In genomic region chr17:50783193-50783660, GRCh38 we compare ENCODE assay signal across 1 cellular context.
TF ChIP-seq lines count a peak whose summit lies in the region.

No MANE protein-coding gene starts in this region.

TF ChIP-seq in K562, 482 proteins besides CTCF, POLR2A, EP300 and RAD21 (continued from another document):
- no peak for TF ChIP-seq ZBTB26 (CRISPR knock-in tag; IDR thresholded peaks at IDR 0.05)
- no peak; the same call in 1 of the 2 replicates for TF ChIP-seq HDGF (IDR thresholded peaks at IDR 0.05)
- no peak for TF ChIP-seq PCBP2 (IDR thresholded peaks at IDR 0.05; ENCODE audit: low read depth, low read length, poor library complexity, severe bottlenecking)
- no peak for TF ChIP-seq GATA2 (CRISPR knock-in tag; IDR thresholded peaks at IDR 0.05)
- TF ChIP-seq HDAC3 (IDR thresholded peaks at IDR 0.05; ENCODE audit: borderline replicate concordance, partially characterized antibody): no peak
- TF ChIP-seq TFAP4 (CRISPR knock-in tag; IDR thresholded peaks at IDR 0.05; ENCODE audit: borderline replicate concordance): peak; percentile 51; the same call in 1 of the 2 replicates
- TF ChIP-seq ZNF140 (CRISPR knock-in tag; IDR thresholded peaks at IDR 0.05): no peak
- no peak for TF ChIP-seq ZNF57 (CRISPR knock-in tag; IDR thresholded peaks at IDR 0.05)
- TF ChIP-seq ARID2 (IDR thresholded peaks at IDR 0.05): peak; percentile 91
- TF ChIP-seq RREB1 (CRISPR knock-in tag; IDR thresholded peaks at IDR 0.05): no peak
- TF ChIP-seq ZBTB43 (CRISPR knock-in tag; IDR thresholded peaks at IDR 0.05): no peak
- no peak for TF ChIP-seq SRSF1 (IDR thresholded peaks at IDR 0.05; ENCODE audit: low read depth, low read length)
- TF ChIP-seq RAD51 (IDR thresholded peaks at IDR 0.05; ENCODE audit: borderline replicate concordance, low read depth): no peak
- TF ChIP-seq NRF1 (conservative IDR thresholded peaks at IDR 0.05 in 1 of 2, IDR thresholded peaks at IDR 0.05 in 1 of 2): no peak
- TF ChIP-seq ZNF398 (CRISPR knock-in tag; IDR thresholded peaks at IDR 0.05): no peak
- TF ChIP-seq KLF16 (IDR thresholded peaks at IDR 0.05): 0 out of 2 replicates have a peak, but pooled peaks have one; percentile 27
- peak; percentile 26; the same call in 1 of the 2 replicates for TF ChIP-seq ATF7 (IDR thresholded peaks at IDR 0.05)
- TF ChIP-seq RBM25 (IDR thresholded peaks at IDR 0.05; ENCODE audit: low read depth, low read length, severe bottlenecking): no peak
- TF ChIP-seq ASH1L (IDR thresholded peaks at IDR 0.05; ENCODE audit: borderline replicate concordance, low read depth, partially characterized antibody): no peak
TF ChIP-seq in K562: peak in this region for 32.
